In genomic region chr19:58386576-58387337, GRCh38 we compare ENCODE assay signal across 8 cellular contexts. TPM values are rescaled to one million over a fixed set of nuclear protein-coding genes. Genes with fewer than 3 reads are reported as not detected.
DNase-seq lines count a peak whose midpoint lies in the region; ATAC-seq, FAIRE-seq and TF ChIP-seq lines count a peak whose summit lies in the region.

TSS of gene RPS5 (plus strand) at chr19:58387269. CDS start at chr19:58388138, 869 bp downstream.

- peak; percentile 74 for ATAC-seq in GM21526 (IDR thresholded peaks at IDR 0.05; ENCODE audit: low FRiP score, unreplicated experiment)

- peak within 1 kb of the TSS; percentile 93 for H3K4me2 ChIP-seq in OCI-LY7 (ENCODE audit: low read length)

- H3K9me2 ChIP-seq in OCI-LY7 (ENCODE audit: insufficient read depth, low read length), result no peaks in the 10 kb centered on the region

- TF ChIP-seq CTCF in D721Med (IDR thresholded peaks at IDR 0.05; ENCODE audit: insufficient read depth, missing control alignments) (no peak), OCI-LY7 (conservative IDR thresholded peaks at IDR 0.05; ENCODE audit: low read length) (no peak)

- no peak for FAIRE-seq in D721Med (lab: Jason Lieb, UNC)

- H2AFZ ChIP-seq in OCI-LY7 (ENCODE audit: low read length), result peak within 1 kb of the TSS; percentile 34; the same call in 1 of the 2 replicates

- intact Hi-C loops in OCI-LY7 (cut with micrococcal nuclease; ENCODE audit: unreplicated experiment), result loop anchor here (1.0 kb wide), 1 partner anchor 108 kb away; the partner anchor contains the start of gene ZNF8

- H3K79me2 ChIP-seq in OCI-LY7 (ENCODE audit: insufficient read depth, low read depth, low read length), result peaks cover 48% of the 10 kb centered on the region

- BruUV-seq in OCI-LY7 (replicated peaks; lab: Mats Ljungman, UMichigan), result TSS peak; percentile 96

- H3K9me3 ChIP-seq in OCI-LY7 (ENCODE audit: low read length), result no peaks in the 10 kb centered on the region

- POLR2A ChIA-PET in OCI-LY7 (lab: Charles Lee), result no interaction called here

- peaks cover 23% of the 10 kb centered on the region for H4K20me1 ChIP-seq in OCI-LY7 (ENCODE audit: insufficient read depth, low read length)

- peaks cover 42% of the 10 kb centered on the region for H3K36me3 ChIP-seq in OCI-LY7 (ENCODE audit: insufficient read depth, low read length)

- H3K4me1 ChIP-seq in OCI-LY7 (ENCODE audit: insufficient read depth, low read length, poor library complexity, severe bottlenecking), result peaks cover 40% of the 10 kb centered on the region

- DNase-seq in D721Med (ENCODE audit: insufficient read length, low spot score) (peak; percentile 86), HuH-7.5 (ENCODE audit: low spot score) (peak; percentile 99), OCI-LY7 (ENCODE audit: low spot score) (peak; percentile 99), activated T-cell treated with anti-CD3 and anti-CD28 coated beads for 1 hour (ENCODE audit: low read depth) (peak; percentile 93), epidermal melanocyte (ENCODE audit: insufficient read length, low spot score) (peak; percentile 100), middle frontal gyrus (ENCODE audit: extremely low spot score, low spot score) (peak; percentile 99)
- peak; percentile 87 to 93 for DNase-seq in stimulated activated CD8-positive, alpha-beta memory T cell treated with anti-CD3 and anti-CD28 coated beads, Interleukin-2, amount 100 ng/mL, for 48 hours (ENCODE audit: low read depth in 2 of 2)

- H3K27ac ChIP-seq in OCI-LY7 (ENCODE audit: low read depth, low read length, poor library complexity, severe bottlenecking), result peak within 1 kb of the TSS; percentile 78

- CTCF ChIA-PET in OCI-LY7 (lab: Charles Lee; ENCODE audit: unreplicated experiment), result no interaction called here

- peak within 1 kb of the TSS; percentile 100 for H3K4me3 ChIP-seq in OCI-LY7 (ENCODE audit: low read depth, low read length, poor library complexity, severe bottlenecking)

RNA-seq across cellular contexts. Expression of gene RPS5, which starts in this region (rescaled TPM):
- total RNA-seq in OCI-LY7 (2014; rRNA removed; shearing (Covaris generic)), result 3,315 and 3,333 TPM in 2 replicates
- total RNA-seq in OCI-LY7 (2022), result 1,573 and 1,607 TPM in 2 replicates

Comparison
In these comparisons a context has a peak if more than half of its experiments do, and no peak if none do; other contexts are left out.
1. Peak in every context shown above with its lines: DNase-seq, ATAC-seq, H3K4me3 ChIP-seq and H3K27ac ChIP-seq.